In the genomic region with DNA sequence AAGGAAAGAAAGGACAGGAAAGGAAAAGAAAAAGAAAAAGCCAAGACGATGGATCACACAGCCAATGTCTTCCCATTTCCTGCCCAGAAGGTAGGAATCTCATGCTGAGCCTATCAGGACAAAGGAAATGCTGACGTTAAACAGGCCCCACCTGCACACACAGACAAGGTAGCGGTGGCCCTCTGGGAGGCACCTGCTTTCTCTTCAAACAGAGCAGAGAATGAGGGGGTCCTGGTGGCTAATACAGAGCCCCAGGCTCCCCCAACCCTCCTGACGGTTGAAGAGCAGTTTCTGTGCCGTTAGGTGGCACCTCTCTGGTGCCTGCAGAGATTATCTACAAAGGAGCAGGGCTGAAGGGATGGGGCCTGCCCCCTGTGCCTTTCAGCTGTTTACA, we compare ENCODE assay signal across 21 cellular contexts. TPM values are rescaled to one million over a fixed set of nuclear protein-coding genes. Genes with fewer than 3 reads are reported as not detected.
DNase-seq lines count a peak whose midpoint lies in the region; ATAC-seq and TF ChIP-seq lines count a peak whose summit lies in the region.
"Had no signal": no experiment of that assay in that cellular context is flagged by ENCODE, and none has a peak within 500 bp of the region (broad histone marks: within the 10 kb centered on the region; RNA-seq: fewer than 3 reads in every experiment).

No MANE protein-coding gene starts in this region.

- ATAC-seq in stimulated activated naive B cell treated with anti-CD40 and anti-IgM and Interleukin-4, amounts not matched to agents 10 μg/mL and 1 μg/mL and 100 μg/mL, for 72 hours (replicated peaks), result no peak
- ATAC-seq in activated T-cell treated with anti-CD3 and anti-CD28 coated beads, Interleukin-2, amount 50 U/mL, for 4 hours, result no peak
- ATAC-seq: activated CD8-positive, alpha-beta memory T cell treated with anti-CD3 and anti-CD28 coated beads, Interleukin-2, amount 10 ng/mL, durations not matched to agents 7 days and 5 days; activated naive CD8-positive, alpha-beta T cell treated with anti-CD3 and anti-CD28 coated beads, Interleukin-2, amount 50 U/mL, for 24 hours; left lobe of liver; PC-3 had no signal

- intact Hi-C loops in activated T-helper 2 cell treated with anti-CD3 and anti-CD28 coated beads, Interferon-gamma antibody, Interleukin-2, Interleukin-4, amounts not matched to agents 10 μg/mL and 5 μg/mL and 100 μg/mL, durations not matched to agents 14 hours and 24 hours and 36 hours (cut with micrococcal nuclease), result loop anchor here (5.0 kb wide), 1 partner anchor 34 kb away; no protein-coding TSS in a partner anchor

- H3K9me3 Mint-ChIP-seq in endothelial cell (ENCODE audit: unreplicated experiment), result no peaks in the 10 kb centered on the region
- H3K9me3 Mint-ChIP-seq in stimulated activated naive B cell treated with anti-CD40 and anti-IgM and Interleukin-4, amounts not matched to agents 10 μg/mL and 1 μg/mL and 100 μg/mL, for 72 hours, result no peaks in the 10 kb centered on the region
- no peaks in the 10 kb centered on the region for H3K9me3 Mint-ChIP-seq in activated T-helper 2 cell treated with anti-CD3 and anti-CD28 coated beads, Interferon-gamma antibody, Interleukin-2, Interleukin-4, amounts not matched to agents 10 μg/mL and 5 μg/mL and 100 μg/mL, durations not matched to agents 14 hours and 24 hours and 36 hours
- no peaks in the 10 kb centered on the region for H3K9me3 Mint-ChIP-seq in activated T-cell treated with anti-CD3 and anti-CD28 coated beads, Interleukin-2, amount 50 U/mL, for 4 hours
- H3K9me3 Mint-ChIP-seq: activated naive CD8-positive, alpha-beta T cell treated with anti-CD3 and anti-CD28 coated beads, Interleukin-2, amount 50 U/mL, for 24 hours; brain had no signal

- no peak overlapping the region for H3K4me3 Mint-ChIP-seq in endothelial cell (ENCODE audit: unreplicated experiment)
- no peak overlapping the region for H3K4me3 Mint-ChIP-seq in stimulated activated naive B cell treated with anti-CD40 and anti-IgM and Interleukin-4, amounts not matched to agents 10 μg/mL and 1 μg/mL and 100 μg/mL, for 72 hours
- no peak overlapping the region for H3K4me3 Mint-ChIP-seq in activated T-helper 2 cell treated with anti-CD3 and anti-CD28 coated beads, Interferon-gamma antibody, Interleukin-2, Interleukin-4, amounts not matched to agents 10 μg/mL and 5 μg/mL and 100 μg/mL, durations not matched to agents 14 hours and 24 hours and 36 hours (ENCODE audit: low read depth)
- H3K4me3 Mint-ChIP-seq in activated T-cell treated with anti-CD3 and anti-CD28 coated beads, Interleukin-2, amount 50 U/mL, for 4 hours, result no peak overlapping the region
- H3K4me3 Mint-ChIP-seq: activated CD8-positive, alpha-beta memory T cell treated with anti-CD3 and anti-CD28 coated beads, Interleukin-2, amount 10 ng/mL, durations not matched to agents 7 days and 5 days; activated naive CD8-positive, alpha-beta T cell treated with anti-CD3 and anti-CD28 coated beads, Interleukin-2, amount 50 U/mL, for 24 hours; brain had no signal

- no peak for TF ChIP-seq CTCF in endothelial cell (IDR thresholded peaks at IDR 0.05; ENCODE audit: unreplicated experiment)
- TF ChIP-seq CTCF in foreskin fibroblast (IDR thresholded peaks at IDR 0.05; ENCODE audit: low read depth, low read length), result no peak

- H3K4me3 ChIP-seq in foreskin fibroblast (ENCODE audit: low read depth in 1 of 2, low read length in 2 of 2), result no peak overlapping the region
- H3K4me3 ChIP-seq: colonic mucosa, smooth muscle cell had no signal

- peaks cover 9% of the 10 kb centered on the region for H3K27me3 Mint-ChIP-seq in endothelial cell (ENCODE audit: unreplicated experiment)
- peaks cover 2 to 5% of the 10 kb centered on the region in 2 donors for H3K27me3 Mint-ChIP-seq in stimulated activated naive B cell treated with anti-CD40 and anti-IgM and Interleukin-4, amounts not matched to agents 10 μg/mL and 1 μg/mL and 100 μg/mL, for 72 hours
- H3K27me3 Mint-ChIP-seq in activated T-helper 2 cell treated with anti-CD3 and anti-CD28 coated beads, Interferon-gamma antibody, Interleukin-2, Interleukin-4, amounts not matched to agents 10 μg/mL and 5 μg/mL and 100 μg/mL, durations not matched to agents 14 hours and 24 hours and 36 hours (ENCODE audit: low read depth), result peaks cover 2% of the 10 kb centered on the region
- H3K27me3 Mint-ChIP-seq in activated T-cell treated with anti-CD3 and anti-CD28 coated beads, Interleukin-2, amount 50 U/mL, for 4 hours (ENCODE audit: low read depth), result peaks cover 10% of the 10 kb centered on the region

- H3K4me1 Mint-ChIP-seq in endothelial cell (ENCODE audit: unreplicated experiment), result peaks cover 14% of the 10 kb centered on the region
- H3K4me1 Mint-ChIP-seq in stimulated activated naive B cell treated with anti-CD40 and anti-IgM and Interleukin-4, amounts not matched to agents 10 μg/mL and 1 μg/mL and 100 μg/mL, for 72 hours, result peaks cover 47 to 89% of the 10 kb centered on the region in 2 donors
- peaks cover 10% of the 10 kb centered on the region for H3K4me1 Mint-ChIP-seq in activated T-helper 2 cell treated with anti-CD3 and anti-CD28 coated beads, Interferon-gamma antibody, Interleukin-2, Interleukin-4, amounts not matched to agents 10 μg/mL and 5 μg/mL and 100 μg/mL, durations not matched to agents 14 hours and 24 hours and 36 hours (ENCODE audit: low read depth)
- peaks cover 10% of the 10 kb centered on the region for H3K4me1 Mint-ChIP-seq in activated T-cell treated with anti-CD3 and anti-CD28 coated beads, Interleukin-2, amount 50 U/mL, for 4 hours (ENCODE audit: low read depth)

- DNase-seq in NCI-H2081 (lab: John Stamatoyannopoulos, UW) (peak; percentile 9 to 61), NCI-H2081 treated with DMSO at 0.1 percent for 48 hours (lab: John Stamatoyannopoulos, UW) (no peak), NCI-H345 (lab: John Stamatoyannopoulos, UW) (peak; percentile 13), endothelial cell (ENCODE audit: low spot score) (no peak), foreskin fibroblast (no peak)
- DNase-seq in stimulated activated naive B cell treated with anti-CD40 and anti-IgM and Interleukin-4, amounts not matched to agents 10 μg/mL and 1 μg/mL and 100 μg/mL, for 72 hours, result no peak
- DNase-seq in activated T-helper 2 cell treated with anti-CD3 and anti-CD28 coated beads, Interferon-gamma antibody, Interleukin-2, Interleukin-4, amounts not matched to agents 10 μg/mL and 5 μg/mL and 100 μg/mL, durations not matched to agents 14 hours and 24 hours and 36 hours (ENCODE audit: low spot score), result no peak
- no peak for DNase-seq in activated T-cell treated with anti-CD3 and anti-CD28 coated beads, Interleukin-2, amount 50 U/mL, for 4 hours
- DNase-seq: activated CD4-positive, alpha-beta T cell treated with anti-CD3 and anti-CD28 coated beads for 48 hours; activated CD8-positive, alpha-beta memory T cell treated with anti-CD3 and anti-CD28 coated beads, Interleukin-2, amount 10 ng/mL, durations not matched to agents 7 days and 5 days; activated naive CD8-positive, alpha-beta T cell treated with anti-CD3 and anti-CD28 coated beads, Interleukin-2, amount 50 U/mL, for 24 hours; colonic mucosa; glutamatergic neuron; NCI-H1694 treated with DMSO at 0.1 percent for 48 hours; NCI-H524 treated with DMSO at 0.1 percent for 48 hours; PC-3; SIG-M5; stimulated activated CD4-positive, alpha-beta T cell treated with anti-CD3 and anti-CD28 coated beads, Interleukin-4, amount 100 ng/mL, for 24 hours had no signal

- no peaks in the 10 kb centered on the region for H3K36me3 Mint-ChIP-seq in endothelial cell (ENCODE audit: low read depth, unreplicated experiment)
- H3K36me3 Mint-ChIP-seq in stimulated activated naive B cell treated with anti-CD40 and anti-IgM and Interleukin-4, amounts not matched to agents 10 μg/mL and 1 μg/mL and 100 μg/mL, for 72 hours, result no peaks in the 10 kb centered on the region
- no peaks in the 10 kb centered on the region for H3K36me3 Mint-ChIP-seq in activated T-helper 2 cell treated with anti-CD3 and anti-CD28 coated beads, Interferon-gamma antibody, Interleukin-2, Interleukin-4, amounts not matched to agents 10 μg/mL and 5 μg/mL and 100 μg/mL, durations not matched to agents 14 hours and 24 hours and 36 hours (ENCODE audit: low read depth)
- no peaks in the 10 kb centered on the region for H3K36me3 Mint-ChIP-seq in activated T-cell treated with anti-CD3 and anti-CD28 coated beads, Interleukin-2, amount 50 U/mL, for 4 hours (ENCODE audit: insufficient read depth)
- H3K36me3 Mint-ChIP-seq: activated CD8-positive, alpha-beta memory T cell treated with anti-CD3 and anti-CD28 coated beads, Interleukin-2, amount 10 ng/mL, durations not matched to agents 7 days and 5 days; brain had no signal

- peak overlapping the region; percentile 77 for H3K27ac Mint-ChIP-seq in endothelial cell (ENCODE audit: unreplicated experiment)
- peak overlapping the region; percentile 4 for H3K27ac Mint-ChIP-seq in stimulated activated naive B cell treated with anti-CD40 and anti-IgM and Interleukin-4, amounts not matched to agents 10 μg/mL and 1 μg/mL and 100 μg/mL, for 72 hours
- H3K27ac Mint-ChIP-seq in activated T-helper 2 cell treated with anti-CD3 and anti-CD28 coated beads, Interferon-gamma antibody, Interleukin-2, Interleukin-4, amounts not matched to agents 10 μg/mL and 5 μg/mL and 100 μg/mL, durations not matched to agents 14 hours and 24 hours and 36 hours, result no peak overlapping the region
- H3K27ac Mint-ChIP-seq: activated CD8-positive, alpha-beta memory T cell treated with anti-CD3 and anti-CD28 coated beads, Interleukin-2, amount 10 ng/mL, durations not matched to agents 7 days and 5 days; activated naive CD8-positive, alpha-beta T cell treated with anti-CD3 and anti-CD28 coated beads, Interleukin-2, amount 50 U/mL, for 24 hours had no signal

RNA-seq across cellular contexts. Expression of a gene that starts 56.5 kb away (rescaled TPM):
- total RNA-seq in endothelial cell (ENCODE audit: unreplicated experiment), result 155 TPM
- 50.7 and 58.0 TPM in 2 replicates for total RNA-seq in activated T-helper 2 cell treated with anti-CD3 and anti-CD28 coated beads, Interferon-gamma antibody, Interleukin-2, Interleukin-4, amounts not matched to agents 10 μg/mL and 5 μg/mL and 100 μg/mL, durations not matched to agents 14 hours and 24 hours and 36 hours
- 10 to 100 TPM; 39.8 to 46.0 (median 44.2) TPM for total RNA-seq in activated T-cell treated with anti-CD3 and anti-CD28 coated beads, Interleukin-2, amount 50 U/mL, for 4 hours

RNA-seq across cellular contexts. Expression of a gene that starts 59.3 kb away (rescaled TPM):
- 5.2 TPM for total RNA-seq in endothelial cell (ENCODE audit: unreplicated experiment)
- 45.6 and 49.5 TPM in 2 replicates for total RNA-seq in activated T-helper 2 cell treated with anti-CD3 and anti-CD28 coated beads, Interferon-gamma antibody, Interleukin-2, Interleukin-4, amounts not matched to agents 10 μg/mL and 5 μg/mL and 100 μg/mL, durations not matched to agents 14 hours and 24 hours and 36 hours
- 10 to 100 TPM; 76.3 to 88.2 (median 85.8) TPM for total RNA-seq in activated T-cell treated with anti-CD3 and anti-CD28 coated beads, Interleukin-2, amount 50 U/mL, for 4 hours

Comparison
In these comparisons a context has a peak if more than half of its experiments do, and no peak if none do; other contexts are left out.
1. DNase-seq: peak in NCI-H2081 (2 of 2) and NCI-H345 (single experiment); none in NCI-H2081 treated with DMSO at 0.1 percent for 48 hours (single experiment), endothelial cell (single experiment), stimulated activated naive B cell treated with anti-CD40 and anti-IgM and Interleukin-4, amounts not matched to agents 10 μg/mL and 1 μg/mL and 100 μg/mL, for 72 hours (single experiment), activated T-helper 2 cell treated with anti-CD3 and anti-CD28 coated beads, Interferon-gamma antibody, Interleukin-2, Interleukin-4, amounts not matched to agents 10 μg/mL and 5 μg/mL and 100 μg/mL, durations not matched to agents 14 hours and 24 hours and 36 hours (single experiment), foreskin fibroblast (0 of 2) and activated T-cell treated with anti-CD3 and anti-CD28 coated beads, Interleukin-2, amount 50 U/mL, for 4 hours (single experiment).